Comparison of ENCODE assay signal across 10 cellular contexts in genomic region chr18:34866739-34867138, GRCh38.
DNase-seq lines count a peak whose midpoint lies in the region; ATAC-seq and TF ChIP-seq lines count a peak whose summit lies in the region.
"Had no signal": no experiment of that assay in that cellular context is flagged by ENCODE, and none has a peak within 500 bp of the region (broad histone marks: within the 10 kb centered on the region; RNA-seq: fewer than 3 reads in every experiment).

No MANE protein-coding gene starts in this region.

- H3K4me2 ChIP-seq in fibroblast of lung (ENCODE audit: extremely low read depth, insufficient read depth, low read length): no peak overlapping the region

- no peak for DNase-seq in activated naive CD4-positive, alpha-beta T cell treated with anti-CD3 and anti-CD28 coated beads, Interleukin-2, amount 50 U/mL, for 72 hours (ENCODE audit: low spot score in 2 of 2)
- no peak for DNase-seq in activated naive CD4-positive, alpha-beta T cell treated with anti-CD3 and anti-CD28 coated beads, Interleukin-2, amount 50 U/mL, for 16 hours
- DNase-seq in RKO (ENCODE audit: low spot score): peak; percentile 27
- DNase-seq in fibroblast of lung (ENCODE audit: low read depth in 2 of 2): peak in 1 of 2 donors; percentile 44
- no peak for DNase-seq in tibial artery
- no peak for DNase-seq in substantia nigra (lab: John Stamatoyannopoulos, UW)
- DNase-seq in NCI-H1694 treated with DMSO at 0.1 percent for 48 hours (lab: John Stamatoyannopoulos, UW): no peak
- no peak for DNase-seq in KBM-7
- DNase-seq: stimulated activated naive B cell treated with anti-CD40 and anti-IgM and Interleukin-4, amounts not matched to agents 10 μg/mL and 1 μg/mL and 100 μg/mL, for 72 hours had no signal

- H2AFZ ChIP-seq in fibroblast of lung (ENCODE audit: low read length): no peak overlapping the region

- H3K9me3 ChIP-seq in fibroblast of lung (ENCODE audit: control insufficient read depth, insufficient read depth, low read depth, low read length): no peaks in the 10 kb centered on the region
- no peaks in the 10 kb centered on the region for H3K9me3 ChIP-seq in tibial artery

- H3K27ac ChIP-seq in fibroblast of lung (ENCODE audit: insufficient read depth, low read length): no peak overlapping the region
- H3K27ac ChIP-seq in tibial artery: peak overlapping the region; percentile 28 to 71
- H3K27ac ChIP-seq in substantia nigra (ENCODE audit: low read depth, low read length, poor library complexity, severe bottlenecking): no peak overlapping the region

- TF ChIP-seq CTCF in fibroblast of lung (conservative IDR thresholded peaks at IDR 0.05 in 1 of 2, IDR thresholded peaks at IDR 0.05 in 1 of 2; ENCODE audit: low read depth in 1 of 2, low read length in 2 of 2) (peak; percentile 63 to 65), tibial artery (IDR thresholded peaks at IDR 0.05) (peak in 1 of 2 experiments; percentile 68)

- H3K27ac Mint-ChIP-seq in activated naive CD4-positive, alpha-beta T cell treated with anti-CD3 and anti-CD28 coated beads, Interleukin-2, amount 50 U/mL, for 72 hours: peak overlapping the region; percentile 81 to 97
- H3K27ac Mint-ChIP-seq: stimulated activated naive B cell treated with anti-CD40 and anti-IgM and Interleukin-4, amounts not matched to agents 10 μg/mL and 1 μg/mL and 100 μg/mL, for 72 hours had no signal

- peaks cover 0 to 5% of the 10 kb centered on the region in 2 donors for H3K9me3 Mint-ChIP-seq in activated naive CD4-positive, alpha-beta T cell treated with anti-CD3 and anti-CD28 coated beads, Interleukin-2, amount 50 U/mL, for 72 hours
- H3K9me3 Mint-ChIP-seq: stimulated activated naive B cell treated with anti-CD40 and anti-IgM and Interleukin-4, amounts not matched to agents 10 μg/mL and 1 μg/mL and 100 μg/mL, for 72 hours had no signal

- H3K36me3 ChIP-seq in fibroblast of lung (ENCODE audit: control insufficient read depth, insufficient read depth, low read length) (no peaks in the 10 kb centered on the region), tibial artery (peaks cover 7 to 32% (median 8%) of the 10 kb centered on the region in 3 donors)

- no peak overlapping the region for H3K9ac ChIP-seq in fibroblast of lung (ENCODE audit: insufficient read depth, low read length)

- no peaks in the 10 kb centered on the region for H3K27me3 ChIP-seq in fibroblast of lung (ENCODE audit: control insufficient read depth, insufficient read depth, low read length)
- H3K27me3 ChIP-seq in tibial artery: no peaks in the 10 kb centered on the region

- H3K4me3 ChIP-seq in fibroblast of lung (replicated peaks in 1 of 4; ENCODE audit: control extremely low read depth in 1 of 4, insufficient read depth in 1 of 4, low read depth in 3 of 4, low read length in 4 of 4): no peak overlapping the region
- no peak overlapping the region for H3K4me3 ChIP-seq in tibial artery

- peak; percentile 2 to 19 for ATAC-seq in activated naive CD4-positive, alpha-beta T cell treated with anti-CD3 and anti-CD28 coated beads, Interleukin-2, amount 50 U/mL, for 72 hours
- ATAC-seq: naive thymus-derived CD4-positive, alpha-beta T cell; stimulated activated naive B cell treated with anti-CD40 and anti-IgM and Interleukin-4, amounts not matched to agents 10 μg/mL and 1 μg/mL and 100 μg/mL, for 72 hours had no signal

- intact Hi-C loops in tibial artery (cut with DNase I; ENCODE audit: low total_unique reads): loop anchor here (10.0 kb wide), 1 partner anchor 278 kb away; no protein-coding TSS in a partner anchor

- H3K79me2 ChIP-seq in fibroblast of lung (ENCODE audit: control insufficient read depth, insufficient read depth, low read length): no peaks in the 10 kb centered on the region

- peaks cover 0 to 30% of the 10 kb centered on the region in 2 donors for H3K36me3 Mint-ChIP-seq in activated naive CD4-positive, alpha-beta T cell treated with anti-CD3 and anti-CD28 coated beads, Interleukin-2, amount 50 U/mL, for 72 hours
- H3K36me3 Mint-ChIP-seq: stimulated activated naive B cell treated with anti-CD40 and anti-IgM and Interleukin-4, amounts not matched to agents 10 μg/mL and 1 μg/mL and 100 μg/mL, for 72 hours had no signal

- H3K4me1 ChIP-seq in fibroblast of lung (ENCODE audit: control insufficient read depth, extremely low read depth, insufficient read depth, low read length) (peaks cover 2% of the 10 kb centered on the region), tibial artery (peaks cover 0 to 32% (median 14%) of the 10 kb centered on the region in 4 donors)

- H4K20me1 ChIP-seq in fibroblast of lung (ENCODE audit: control insufficient read depth, extremely low read depth, insufficient read depth, low read length): no peaks in the 10 kb centered on the region

- in situ Hi-C loops in KBM-7 (cut with MboI; ENCODE audit: low pct_unique_long_range_greater_than_20kb, low sequenced_read_pairs): no loop called here

Comparison
In these comparisons a context has a peak if more than half of its experiments do, and no peak if none do; other contexts are left out.
1. H3K27ac ChIP-seq: peak in tibial artery (2 of 2); none in fibroblast of lung (single experiment) and substantia nigra (single experiment).